In the genomic region with DNA sequence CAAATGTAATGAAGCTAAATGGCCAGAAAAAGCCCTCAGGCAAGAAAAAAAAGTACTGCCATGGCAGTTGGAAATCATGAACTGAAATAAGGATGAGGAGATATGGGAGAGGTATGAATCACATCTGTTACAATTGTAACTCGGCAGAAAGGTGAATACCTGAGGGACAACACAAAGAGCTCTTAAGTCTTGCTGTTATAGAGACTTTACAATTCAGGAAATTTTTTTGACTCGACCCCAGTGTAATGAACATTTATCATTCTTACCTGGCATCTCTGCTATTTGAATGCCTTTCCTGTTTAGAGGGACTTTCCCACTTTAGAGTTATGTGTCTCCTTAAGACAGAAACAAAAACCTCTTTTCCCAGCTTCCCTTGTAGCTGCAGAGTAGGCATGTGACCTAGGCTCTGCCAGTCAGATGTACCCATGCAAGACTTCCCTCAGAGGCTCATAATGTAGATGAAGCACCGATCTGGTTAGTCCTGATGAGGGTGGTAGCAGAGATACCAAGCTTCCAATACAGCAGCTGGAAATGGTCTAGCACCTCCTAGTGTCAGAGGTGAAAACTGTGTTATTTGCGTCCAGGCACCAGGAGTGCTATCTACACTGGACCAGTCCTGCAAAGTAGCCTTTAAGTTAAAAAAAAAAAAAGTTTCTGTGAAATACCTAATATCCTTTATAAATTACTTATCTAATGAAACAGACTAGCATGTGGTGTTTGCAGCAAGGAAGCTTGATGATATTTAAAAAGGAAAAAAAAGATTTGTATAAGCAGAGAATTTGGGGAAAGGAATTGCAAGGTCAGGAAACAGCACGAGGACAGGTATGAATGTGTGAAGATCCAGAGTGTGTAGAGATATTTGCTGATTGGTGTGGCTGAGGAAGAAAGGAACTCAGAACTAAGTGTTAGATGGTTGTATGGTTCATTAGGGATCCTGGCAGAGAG, we compare ENCODE assay signal across 9 cellular contexts.
A peak's percentile ranks its signal among the peaks of the same experiment; 100 is the strongest.
DNase-seq lines count a peak whose midpoint lies in the region; ATAC-seq and TF ChIP-seq lines count a peak whose summit lies in the region.
"Had no signal": no experiment of that assay in that cellular context is flagged by ENCODE, and none has a peak within 500 bp of the region (broad histone marks: within the 10 kb centered on the region; RNA-seq: fewer than 3 reads in every experiment).

No MANE protein-coding gene starts in this region.

- peaks cover 9% of the 10 kb centered on the region for H3K4me1 Mint-ChIP-seq in endothelial cell (ENCODE audit: unreplicated experiment)
- no peaks in the 10 kb centered on the region for H3K4me1 Mint-ChIP-seq in CD8-positive, alpha-beta T cell (ENCODE audit: low read depth)

- no peaks in the 10 kb centered on the region for H3K9me3 Mint-ChIP-seq in endothelial cell (ENCODE audit: unreplicated experiment)
- no peaks in the 10 kb centered on the region for H3K9me3 Mint-ChIP-seq in CD8-positive, alpha-beta T cell

- DNase-seq in SKM-1 treated with dmso at 0.1 percent for 144 hours (lab: John Stamatoyannopoulos, UW; ENCODE audit: unreplicated experiment) (peak; percentile 7), SKM-1 (lab: John Stamatoyannopoulos, UW; ENCODE audit: unreplicated experiment) (no peak), LoVo (ENCODE audit: low spot score) (peak; percentile 42), endothelial cell (ENCODE audit: low spot score) (no peak), retinal pigment epithelial cell (ENCODE audit: low read depth) (no peak), islet precursor cell (no peak), right cardiac atrium (no peak)
- no peak for DNase-seq in CD8-positive, alpha-beta T cell
- DNase-seq: C1 segment of cervical spinal cord had no signal

- ATAC-seq in CD8-positive, alpha-beta T cell, result no peak
- no peak for ATAC-seq in right cardiac atrium

- WGBS in right cardiac atrium, result 61% methylated on average over 5 of the region's 5 CpGs

- no peaks in the 10 kb centered on the region for H3K36me3 Mint-ChIP-seq in endothelial cell (ENCODE audit: low read depth, unreplicated experiment)
- H3K36me3 Mint-ChIP-seq in CD8-positive, alpha-beta T cell, result no peaks in the 10 kb centered on the region

- no peak overlapping the region for H3K4me3 Mint-ChIP-seq in endothelial cell (ENCODE audit: unreplicated experiment)
- H3K4me3 Mint-ChIP-seq in CD8-positive, alpha-beta T cell, result no peak overlapping the region

- intact Hi-C loops in CD8-positive, alpha-beta T cell (cut with DNase I, micrococcal nuclease), result no loop called here
- intact Hi-C loops in right cardiac atrium (cut with DNase I), result no loop called here

- H3K27ac ChIP-seq in CD8-positive, alpha-beta T cell (ENCODE audit: low read depth, low read length), result no peak overlapping the region
- H3K27ac ChIP-seq in right cardiac atrium (ENCODE audit: low read length), result no peak overlapping the region

- POLR2A ChIA-PET in CD8-positive, alpha-beta T cell (lab: Charles Lee), result no interaction called here

- H3K27me3 ChIP-seq in CD8-positive, alpha-beta T cell (ENCODE audit: insufficient read depth, low read length), result no peaks in the 10 kb centered on the region
- H3K27me3 ChIP-seq in right cardiac atrium (ENCODE audit: control insufficient read depth, insufficient read depth), result no peaks in the 10 kb centered on the region

- H3K4me3 ChIP-seq in retinal pigment epithelial cell (ENCODE audit: low read length), result no peak overlapping the region
- no peak overlapping the region for H3K4me3 ChIP-seq in CD8-positive, alpha-beta T cell (ENCODE audit: low read depth, low read length)
- H3K4me3 ChIP-seq in right cardiac atrium (ENCODE audit: low read length), result no peak overlapping the region

- H3K27me3 Mint-ChIP-seq in endothelial cell (ENCODE audit: unreplicated experiment), result no peaks in the 10 kb centered on the region
- H3K27me3 Mint-ChIP-seq in CD8-positive, alpha-beta T cell (ENCODE audit: low read depth), result peaks cover 9% of the 10 kb centered on the region

- peak; percentile 24 for TF ChIP-seq CTCF in endothelial cell (IDR thresholded peaks at IDR 0.05; ENCODE audit: unreplicated experiment)
- TF ChIP-seq CTCF in retinal pigment epithelial cell (conservative IDR thresholded peaks at IDR 0.05; ENCODE audit: low read depth, low read length), result peak; percentile 40
- TF ChIP-seq CTCF in CD8-positive, alpha-beta T cell (IDR thresholded peaks at IDR 0.05), result no peak

- CTCF ChIA-PET in CD8-positive, alpha-beta T cell (lab: Charles Lee), result interaction anchor here (1.5 kb wide), 1 partner anchor 9 kb away, joined by 6 read pairs; no protein-coding TSS in a partner anchor

- H3K9me3 ChIP-seq in CD8-positive, alpha-beta T cell (ENCODE audit: low read length), result no peaks in the 10 kb centered on the region
- H3K9me3 ChIP-seq in right cardiac atrium (ENCODE audit: control insufficient read depth, low read length), result peaks cover 10% of the 10 kb centered on the region

- H3K4me1 ChIP-seq in CD8-positive, alpha-beta T cell (ENCODE audit: insufficient read depth, low read length), result no peaks in the 10 kb centered on the region
- H3K4me1 ChIP-seq in right cardiac atrium (ENCODE audit: control insufficient read depth, insufficient read depth, low read length), result no peaks in the 10 kb centered on the region

- H3K36me3 ChIP-seq in CD8-positive, alpha-beta T cell (ENCODE audit: insufficient read depth, low read length), result no peaks in the 10 kb centered on the region

- no peak overlapping the region for H3K27ac Mint-ChIP-seq in endothelial cell (ENCODE audit: unreplicated experiment)
- H3K27ac Mint-ChIP-seq in CD8-positive, alpha-beta T cell, result no peak overlapping the region

Comparison
In these comparisons a context has a peak if more than half of its experiments do, and no peak if none do; other contexts are left out.
1. DNase-seq: peak in SKM-1 treated with dmso at 0.1 percent for 144 hours (single experiment) and LoVo (single experiment); none in SKM-1 (single experiment), endothelial cell (single experiment), retinal pigment epithelial cell (single experiment), islet precursor cell (single experiment), CD8-positive, alpha-beta T cell (0 of 7) and right cardiac atrium (0 of 3).